Comparison of ENCODE assay signal across 25 cellular contexts in the genomic region with DNA sequence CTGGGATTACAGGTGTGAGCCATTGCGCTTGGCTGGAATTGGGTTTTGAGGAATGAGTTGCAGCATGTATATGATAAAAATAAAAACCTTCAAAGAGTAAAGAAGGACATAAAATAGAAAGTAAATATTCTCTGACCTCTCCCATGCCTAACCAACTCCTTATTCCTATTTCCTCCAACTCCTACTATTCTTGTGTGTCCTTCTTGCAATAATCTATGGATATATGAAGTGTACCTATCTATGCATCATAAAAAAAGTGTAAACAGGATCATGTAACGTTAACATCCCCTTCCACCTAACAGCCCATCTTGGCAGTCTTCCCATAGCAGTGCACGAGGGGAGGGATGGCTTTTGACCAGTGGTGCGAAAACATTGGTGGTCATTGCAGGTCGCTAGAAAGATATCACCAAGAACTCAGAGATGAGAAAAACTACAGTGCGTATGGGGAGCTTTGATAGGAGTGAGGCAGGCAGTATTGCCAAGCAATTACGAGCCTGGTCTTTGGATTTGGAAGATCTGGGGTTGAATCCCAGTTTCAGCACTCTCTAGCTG.
A peak's percentile ranks its signal among the peaks of the same experiment; 100 is the strongest.
DNase-seq lines count a peak whose midpoint lies in the region; ATAC-seq and TF ChIP-seq lines count a peak whose summit lies in the region.
"Had no signal": no experiment of that assay in that cellular context is flagged by ENCODE, and none has a peak within 500 bp of the region (broad histone marks: within the 10 kb centered on the region; RNA-seq: fewer than 3 reads in every experiment).

No MANE protein-coding gene starts in this region.

- TF ChIP-seq CTCF in esophagus squamous epithelium (IDR thresholded peaks at IDR 0.05) (no peak), prostate gland (IDR thresholded peaks at IDR 0.05) (no peak), WTC11 (IDR thresholded peaks at IDR 0.05) (no peak)

- H3K27me3 ChIP-seq in esophagus squamous epithelium (no peaks in the 10 kb centered on the region), prostate gland (replicated peaks; ENCODE audit: insufficient read depth) (no peaks in the 10 kb centered on the region)
- H3K27me3 ChIP-seq: adrenal gland, foreskin keratinocyte, Peyer's patch, suprapubic skin had no signal

- H3K27me3 Mint-ChIP-seq in WTC11 (ENCODE audit: low read depth): no peaks in the 10 kb centered on the region
- H3K27me3 Mint-ChIP-seq: activated CD4-positive, alpha-beta T cell treated with anti-CD3 and anti-CD28 coated beads, Interleukin-2, amount 10 ng/mL, durations not matched to agents 24 days and 14 days; CD8-positive, alpha-beta memory T cell had no signal

- H3K9me3 Mint-ChIP-seq in WTC11: no peaks in the 10 kb centered on the region
- H3K9me3 Mint-ChIP-seq: activated CD4-positive, alpha-beta T cell treated with anti-CD3 and anti-CD28 coated beads, Interleukin-2, amount 10 ng/mL, durations not matched to agents 24 days and 14 days; activated T-cell treated with anti-CD3 and anti-CD28 coated beads, Interleukin-2, amount 50 U/mL, for 4 hours; brain; CD8-positive, alpha-beta memory T cell; T-helper 1 cell treated with Interleukin-12 subunit alpha and Interleukin-12 subunit beta and Interleukin-4 antibody, amounts not matched to agents 30 μg/mL and 1 μg/mL, for 36 hours had no signal

- TF ChIP-seq POLR2A in esophagus squamous epithelium (IDR thresholded peaks at IDR 0.05) (no peak), prostate gland (IDR thresholded peaks at IDR 0.05) (no peak)

- CTCF ChIA-PET in WTC11 (lab: Charles Lee): interaction anchor here (1.0 to 3.5 kb wide), 4 partner anchors 24 to 53 kb away, joined by 3 to 14 read pairs (median 4); no protein-coding TSS in a partner anchor

- H3K4me3 ChIP-seq in esophagus squamous epithelium: no peak overlapping the region
- H3K4me3 ChIP-seq in prostate gland: no peak overlapping the region
- H3K4me3 ChIP-seq: adrenal gland, GM12878, lower lobe of right lung, Peyer's patch, smooth muscle cell, suprapubic skin had no signal

- POLR2A ChIA-PET in WTC11 (lab: Charles Lee): no interaction called here

- no peak overlapping the region for H3K4me3 Mint-ChIP-seq in WTC11
- H3K4me3 Mint-ChIP-seq: activated CD4-positive, alpha-beta T cell treated with anti-CD3 and anti-CD28 coated beads, Interleukin-2, amount 10 ng/mL, durations not matched to agents 24 days and 14 days; activated T-cell treated with anti-CD3 and anti-CD28 coated beads, Interleukin-2, amount 50 U/mL, for 4 hours; CD8-positive, alpha-beta memory T cell; T-helper 1 cell treated with Interleukin-12 subunit alpha and Interleukin-12 subunit beta and Interleukin-4 antibody, amounts not matched to agents 30 μg/mL and 1 μg/mL, for 36 hours had no signal

- no peaks in the 10 kb centered on the region for H3K36me3 Mint-ChIP-seq in WTC11
- H3K36me3 Mint-ChIP-seq: brain had no signal

- peaks cover 52% of the 10 kb centered on the region for H3K4me1 Mint-ChIP-seq in WTC11
- H3K4me1 Mint-ChIP-seq: CD8-positive, alpha-beta memory T cell had no signal

- intact Hi-C loops in esophagus squamous epithelium (cut with DNase I) (no loop called here), prostate gland (cut with DNase I) (no loop called here)

- no peaks in the 10 kb centered on the region for H3K9me3 ChIP-seq in esophagus squamous epithelium
- H3K9me3 ChIP-seq in prostate gland: no peaks in the 10 kb centered on the region
- H3K9me3 ChIP-seq: adrenal gland, lower lobe of right lung, Peyer's patch, suprapubic skin had no signal

- peaks cover 26 to 79% (median 51%) of the 10 kb centered on the region in 3 donors for H3K4me1 ChIP-seq in esophagus squamous epithelium
- H3K4me1 ChIP-seq in prostate gland (replicated peaks): no peaks in the 10 kb centered on the region

- no peak overlapping the region for H3K27ac Mint-ChIP-seq in WTC11
- H3K27ac Mint-ChIP-seq: activated CD4-positive, alpha-beta T cell treated with anti-CD3 and anti-CD28 coated beads, Interleukin-2, amount 10 ng/mL, durations not matched to agents 24 days and 14 days; T-helper 1 cell treated with Interleukin-12 subunit alpha and Interleukin-12 subunit beta and Interleukin-4 antibody, amounts not matched to agents 30 μg/mL and 1 μg/mL, for 36 hours had no signal

- WGBS in esophagus squamous epithelium, 2 donors: 75 to 83% methylated on average over 7 of the region's 7 CpGs
- WGBS in prostate gland: 73% methylated on average over 7 of the region's 7 CpGs

- DNase-seq in DMS79 treated with DMSO at 0.1 percent for 48 hours (lab: John Stamatoyannopoulos, UW) (peak; percentile 45), DMS79 (lab: John Stamatoyannopoulos, UW) (no peak), COLO668 (lab: John Stamatoyannopoulos, UW; ENCODE audit: unreplicated experiment) (peak; percentile 22), esophagus squamous epithelium (lab: John Stamatoyannopoulos, UW) (no peak), prostate gland (ENCODE audit: low spot score) (no peak), OCI-M2 (lab: John Stamatoyannopoulos, UW; ENCODE audit: unreplicated experiment) (no peak), WTC11 (ENCODE audit: low spot score) (no peak)
- no peak for DNase-seq in activated CD4-positive, alpha-beta T cell treated with anti-CD3 and anti-CD28 coated beads for 48 hours
- DNase-seq: activated CD4-positive, alpha-beta T cell treated with anti-CD3 and anti-CD28 coated beads, Interleukin-2, amount 10 ng/mL, durations not matched to agents 24 days and 14 days; activated naive CD4-positive, alpha-beta T cell; activated T-cell treated with anti-CD3 and anti-CD28 coated beads, Interleukin-2, amount 50 U/mL, for 4 hours; AML-193; CD8-positive, alpha-beta memory T cell; effector memory CD4-positive, alpha-beta T cell; foreskin keratinocyte; H7; lower lobe of right lung; NK-92 treated with Interleukin-12 subunit alpha and Interleukin-12 subunit beta, amount 100 ng/mL, for 24 hours; Peyer's patch had no signal

- H3K36me3 ChIP-seq in esophagus squamous epithelium (no peaks in the 10 kb centered on the region), prostate gland (no peaks in the 10 kb centered on the region)
- H3K36me3 ChIP-seq: adrenal gland, lower lobe of right lung, Peyer's patch, suprapubic skin had no signal

- no peak for ATAC-seq in WTC11
- ATAC-seq: activated T-cell treated with anti-CD3 and anti-CD28 coated beads, Interleukin-2, amount 50 U/mL, for 4 hours; GM12878; lower lobe of right lung had no signal

- peak overlapping the region in 3 of 4 donors; percentile 82 to 86 (median 83) for H3K27ac ChIP-seq in esophagus squamous epithelium
- H3K27ac ChIP-seq in prostate gland: peak overlapping the region; percentile 16 to 24
- H3K27ac ChIP-seq: foreskin keratinocyte, lower lobe of right lung, suprapubic skin had no signal

TF ChIP-seq in WTC11, 78 proteins besides CTCF, POLR2A, EP300 and RAD21:
- TF ChIP-seq SMAD3 (CRISPR knock-in tag; IDR thresholded peaks at IDR 0.05; ENCODE audit: borderline replicate concordance): no peak
- TF ChIP-seq, protein P1, sequence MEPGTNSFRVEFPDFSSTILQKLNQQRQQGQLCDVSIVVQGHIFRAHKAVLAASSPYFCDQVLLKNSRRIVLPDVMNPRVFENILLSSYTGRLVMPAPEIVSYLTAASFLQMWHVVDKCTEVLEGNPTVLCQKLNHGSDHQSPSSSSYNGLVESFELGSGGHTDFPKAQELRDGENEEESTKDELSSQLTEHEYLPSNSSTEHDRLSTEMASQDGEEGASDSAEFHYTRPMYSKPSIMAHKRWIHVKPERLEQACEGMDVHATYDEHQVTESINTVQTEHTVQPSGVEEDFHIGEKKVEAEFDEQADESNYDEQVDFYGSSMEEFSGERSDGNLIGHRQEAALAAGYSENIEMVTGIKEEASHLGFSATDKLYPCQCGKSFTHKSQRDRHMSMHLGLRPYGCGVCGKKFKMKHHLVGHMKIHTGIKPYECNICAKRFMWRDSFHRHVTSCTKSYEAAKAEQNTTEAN (CRISPR knock-in tag; IDR thresholded peaks at IDR 0.05): no peak

Comparison
In these comparisons a context has a peak if more than half of its experiments do, and no peak if none do; other contexts are left out.
1. DNase-seq: peak in DMS79 treated with DMSO at 0.1 percent for 48 hours (single experiment) and COLO668 (single experiment); none in DMS79 (single experiment), esophagus squamous epithelium (single experiment), prostate gland (single experiment), activated CD4-positive, alpha-beta T cell treated with anti-CD3 and anti-CD28 coated beads for 48 hours (single experiment), OCI-M2 (single experiment) and WTC11 (single experiment).